Comparison of ENCODE assay signal across 27 cellular contexts in genomic region chr16:28038401-28038800, GRCh38. TPM values are rescaled to one million over a fixed set of nuclear protein-coding genes. Genes with fewer than 3 reads are reported as not detected.
"Had no signal": no experiment of that assay in that cellular context is flagged by ENCODE, and none has a peak within 500 bp of the region (broad histone marks: within the 10 kb centered on the region; RNA-seq: fewer than 3 reads in every experiment).

No MANE protein-coding gene starts in this region.

- H3K27ac ChIP-seq: Peyer's patch, RWPE1, SJCRH30, VCaP had no signal

- DNase-seq: activated CD4-positive, alpha-beta memory T cell treated with anti-CD3 and anti-CD28 coated beads for 36 hours; activated CD4-positive, alpha-beta T cell treated with anti-CD3 and anti-CD28 coated beads, Interleukin-2, amount 10 ng/mL, durations not matched to agents 7 days and 5 days; activated CD4-positive, CD25-positive, alpha-beta regulatory T cell; activated CD8-positive, alpha-beta memory T cell treated with anti-CD3 and anti-CD28 coated beads for 24 hours; activated gamma-delta T cell; activated naive CD4-positive, alpha-beta T cell treated with anti-CD3 and anti-CD28 coated beads for 36 hours; activated T-cell treated with anti-CD3 and anti-CD28 coated beads, Interleukin-2, amount 50 U/mL, for 4 hours; amygdala; cortex of kidney; NCI-H1092; NCI-H1436; NCI-H1694 treated with DMSO at 0.1 percent for 48 hours; NCI-H2029 treated with DMSO at 0.1 percent for 48 hours; NCI-H2171; NCI-H345; NCI-H510A treated with DMSO at 0.1 percent for 48 hours; NCI-H69; Peyer's patch; Right ventricle myocardium superior; SJCRH30; SK-N-SH; T-helper 1 cell had no signal

RNA-seq across cellular contexts. Expression of gene GSG1L, which starts 25.1 kb away (rescaled TPM):
- total RNA-seq: activated CD4-positive, alpha-beta T cell treated with anti-CD3 and anti-CD28 coated beads, Interleukin-2, amount 10 ng/mL, durations not matched to agents 7 days and 5 days; activated naive CD4-positive, alpha-beta T cell treated with anti-CD3 and anti-CD28 coated beads for 36 hours; activated T-cell treated with anti-CD3 and anti-CD28 coated beads, Interleukin-2, amount 50 U/mL, for 4 hours; astrocyte; LHCN-M2; MCF 10A; Peyer's patch; Right ventricle myocardium superior; SJCRH30 had no signal
